Comparison of ENCODE assay signal across 8 cellular contexts in genomic region chr3:185823280-185824044, GRCh38. TPM values are rescaled to one million over a fixed set of nuclear protein-coding genes. Genes with fewer than 3 reads are reported as not detected.
DNase-seq lines count a peak whose midpoint lies in the region; ATAC-seq and TF ChIP-seq lines count a peak whose summit lies in the region.

No MANE protein-coding gene starts in this region.

- ATAC-seq in HG03432 (IDR thresholded peaks at IDR 0.05; ENCODE audit: unreplicated experiment) (no peak), HG03442 (IDR thresholded peaks at IDR 0.05; ENCODE audit: unreplicated experiment) (no peak)

- H3K27ac Mint-ChIP-seq in progenitor cell of endocrine pancreas: peak overlapping the region; percentile 99

- intact Hi-C loops in cardiac septum (cut with DNase I): loop anchor here (2.0 to 5.0 kb wide), 2 partner anchors 61 to 113 kb away; no protein-coding TSS in a partner anchor

- no peak for DNase-seq in GM06990 (ENCODE audit: extremely low read depth, insufficient read length)
- peak; percentile 11 for DNase-seq in NCI-H1105 treated with DMSO at 0.1 percent for 48 hours (lab: John Stamatoyannopoulos, UW)
- peak; percentile 40 for DNase-seq in activated naive CD4-positive, alpha-beta T cell treated with anti-CD3 and anti-CD28 coated beads, Interleukin-2, amount 50 U/mL, for 16 hours
- peak; percentile 82 for DNase-seq in cardiac septum (ENCODE audit: low spot score)
- peak; percentile 44 for DNase-seq in progenitor cell of endocrine pancreas (ENCODE audit: low spot score, unreplicated experiment)
- no peak for DNase-seq in central memory CD4-positive, alpha-beta T cell

- no peaks in the 10 kb centered on the region for H3K36me3 ChIP-seq in GM06990 (ENCODE audit: control insufficient read depth, insufficient read depth, low read length)

- peak overlapping the region; percentile 93 for H3K4me3 Mint-ChIP-seq in progenitor cell of endocrine pancreas (ENCODE audit: low read depth)

- H3K27me3 Mint-ChIP-seq in progenitor cell of endocrine pancreas: no peaks in the 10 kb centered on the region

- peak overlapping the region; percentile 47 for H3K4me3 ChIP-seq in GM06990 (replicated peaks; ENCODE audit: low read depth, low read length)

- H3K36me3 Mint-ChIP-seq in progenitor cell of endocrine pancreas (ENCODE audit: insufficient read depth): peaks cover 14% of the 10 kb centered on the region

- no peaks in the 10 kb centered on the region; the same call in 1 of the 2 replicates for H3K27me3 ChIP-seq in GM06990 (replicated peaks; ENCODE audit: control insufficient read depth, insufficient read depth, low read length)

- no peaks in the 10 kb centered on the region for H3K9me3 Mint-ChIP-seq in progenitor cell of endocrine pancreas (ENCODE audit: low read depth)

- no peak for TF ChIP-seq CTCF in GM06990 (IDR thresholded peaks at IDR 0.05; ENCODE audit: insufficient read depth, low read length, poor library complexity, severe bottlenecking)
- TF ChIP-seq CTCF in progenitor cell of endocrine pancreas (IDR thresholded peaks at IDR 0.05; ENCODE audit: unreplicated experiment): peak; percentile 33

- H3K4me1 Mint-ChIP-seq in progenitor cell of endocrine pancreas (ENCODE audit: low read depth): peaks cover 37% of the 10 kb centered on the region

RNA-seq across cellular contexts. Expression of gene IGF2BP2, which starts 1.4 kb away (rescaled TPM):
- total RNA-seq in cardiac septum (18.5 TPM), progenitor cell of endocrine pancreas (187 and 190 TPM in 2 replicates)

Comparison
In these comparisons a context has a peak if more than half of its experiments do, and no peak if none do; other contexts are left out.
1. DNase-seq: peak in NCI-H1105 treated with DMSO at 0.1 percent for 48 hours (single experiment), activated naive CD4-positive, alpha-beta T cell treated with anti-CD3 and anti-CD28 coated beads, Interleukin-2, amount 50 U/mL, for 16 hours (single experiment), cardiac septum (single experiment) and progenitor cell of endocrine pancreas (single experiment); none in GM06990 (single experiment) and central memory CD4-positive, alpha-beta T cell (single experiment).